In genomic region chr5:83031391-83031790, GRCh38 we compare ENCODE assay signal across 1 cellular context.
TF ChIP-seq lines count a peak whose summit lies in the region.

No MANE protein-coding gene starts in this region.

TF ChIP-seq in IMR-90, 13 proteins besides CTCF, POLR2A, EP300 and RAD21 (continued from another document):
- no peak for TF ChIP-seq NFE2L2 (IDR thresholded peaks at IDR 0.05; ENCODE audit: low read depth, low read length)
- TF ChIP-seq RFX5 (IDR thresholded peaks at IDR 0.05; ENCODE audit: low read depth, low read length) = no peak
- TF ChIP-seq SMC3 (IDR thresholded peaks at IDR 0.05; ENCODE audit: low read depth, low read length) = no peak
